In the genomic region with DNA sequence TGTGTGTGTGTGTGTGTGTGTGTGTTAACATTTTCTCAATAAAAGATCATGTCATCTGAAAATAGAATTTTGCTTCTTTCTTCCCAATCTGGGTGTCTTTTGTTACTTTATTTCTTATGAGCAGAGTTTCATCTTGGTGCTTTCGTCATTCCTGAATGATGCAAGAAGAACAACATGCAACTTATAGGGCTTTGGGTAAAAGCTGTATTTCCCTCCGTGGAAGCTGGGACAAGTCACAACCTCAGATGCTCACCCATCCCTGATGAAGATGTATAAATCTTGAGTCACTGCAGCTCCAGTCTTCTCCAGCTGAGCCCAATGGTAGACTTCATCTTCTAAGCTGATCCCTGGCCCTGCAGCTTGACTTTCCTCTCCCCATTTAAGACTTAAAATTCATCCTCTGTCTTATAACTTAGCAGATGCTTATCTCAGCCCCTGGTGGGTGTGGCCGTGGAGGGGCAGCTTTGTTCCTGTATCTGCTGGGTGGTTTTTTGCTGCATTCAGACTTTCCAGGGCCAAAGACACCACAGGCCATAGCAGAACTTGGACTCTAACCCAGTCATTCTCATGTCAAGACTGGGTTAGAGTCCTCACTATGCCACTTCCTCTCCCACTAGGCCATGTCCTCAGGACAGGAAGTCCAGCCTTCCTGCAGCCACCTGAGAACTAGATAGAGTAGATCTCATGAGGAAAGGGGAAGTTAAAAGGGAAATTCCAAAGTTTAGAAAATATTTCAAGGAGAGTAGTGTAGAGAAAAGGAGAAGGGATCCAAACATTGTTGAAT, we compare ENCODE assay signal across 11 cellular contexts.
A peak's percentile ranks its signal among the peaks of the same experiment; 100 is the strongest.
DNase-seq lines count a peak whose midpoint lies in the region; ATAC-seq and TF ChIP-seq lines count a peak whose summit lies in the region.
"Had no signal": no experiment of that assay in that cellular context is flagged by ENCODE, and none has a peak within 500 bp of the region (broad histone marks: within the 10 kb centered on the region; RNA-seq: fewer than 3 reads in every experiment).

No MANE protein-coding gene starts in this region.

- H3K27me3 ChIP-seq in left ventricle myocardium inferior (ENCODE audit: low read depth) = no peaks in the 10 kb centered on the region

- peak; percentile 46 for ATAC-seq in GM18511 (IDR thresholded peaks at IDR 0.05; ENCODE audit: unreplicated experiment)
- ATAC-seq in HG02610 (IDR thresholded peaks at IDR 0.05; ENCODE audit: unreplicated experiment) = peak; percentile 53
- ATAC-seq in memory B cell (ENCODE audit: low read depth) = peak; percentile 46
- no peak for ATAC-seq in natural killer cell treated with Interleukin-12 subunit alpha and Interleukin-12 subunit beta and Interleukin-15 and Interleukin-18, amount 100 ng/mL, for 72 hours
- no peak for ATAC-seq in stimulated activated naive CD8-positive, alpha-beta T cell treated with anti-CD3 and anti-CD28 coated beads, Interleukin-15, Interleukin-2, amounts not matched to agents 100 U/mL and 50 U/mL, for 24 hours
- ATAC-seq: foreskin keratinocyte had no signal

- no peak overlapping the region for H3K27ac ChIP-seq in left ventricle myocardium inferior (replicated peaks)
- H3K27ac ChIP-seq: foreskin keratinocyte had no signal

- no peaks in the 10 kb centered on the region for H3K9me3 Mint-ChIP-seq in memory B cell
- H3K9me3 Mint-ChIP-seq in natural killer cell treated with Interleukin-12 subunit alpha and Interleukin-12 subunit beta and Interleukin-15 and Interleukin-18, amount 100 ng/mL, for 72 hours = no peaks in the 10 kb centered on the region

- H3K4me1 ChIP-seq in left ventricle myocardium inferior = peaks cover 11% of the 10 kb centered on the region
- H3K4me1 ChIP-seq: Caco-2, foreskin keratinocyte had no signal

- DNase-seq in MV-4-11 (lab: John Stamatoyannopoulos, UW) (peak; percentile 67), memory B cell (ENCODE audit: low spot score in 2 of 2) (no peak), left ventricle myocardium inferior (no peak)
- no peak for DNase-seq in natural killer cell treated with Interleukin-12 subunit alpha and Interleukin-12 subunit beta and Interleukin-15 and Interleukin-18, amount 100 ng/mL, for 72 hours (ENCODE audit: low spot score)
- DNase-seq in stimulated activated naive CD8-positive, alpha-beta T cell treated with anti-CD3 and anti-CD28 coated beads, Interleukin-15, Interleukin-2, amounts not matched to agents 100 U/mL and 50 U/mL, for 24 hours = no peak
- DNase-seq: activated T-cell treated with anti-CD3 and anti-CD28 coated beads, Interleukin-2, amount 50 U/mL, for 1 hour; Caco-2; foreskin keratinocyte; NCI-H2107 had no signal

- intact Hi-C loops in left ventricle myocardium inferior (cut with micrococcal nuclease) = no loop called here

- TF ChIP-seq CTCF in left ventricle myocardium inferior (IDR thresholded peaks at IDR 0.05; ENCODE audit: borderline replicate concordance) = no peak

- H3K36me3 ChIP-seq in left ventricle myocardium inferior = no peaks in the 10 kb centered on the region

- no peak overlapping the region for H3K4me3 Mint-ChIP-seq in memory B cell
- no peak overlapping the region for H3K4me3 Mint-ChIP-seq in natural killer cell treated with Interleukin-12 subunit alpha and Interleukin-12 subunit beta and Interleukin-15 and Interleukin-18, amount 100 ng/mL, for 72 hours

- H3K9me3 ChIP-seq in left ventricle myocardium inferior (replicated peaks) = no peaks in the 10 kb centered on the region
- H3K9me3 ChIP-seq: Caco-2 had no signal

- peaks cover 11% of the 10 kb centered on the region for H3K27me3 Mint-ChIP-seq in memory B cell
- H3K27me3 Mint-ChIP-seq in natural killer cell treated with Interleukin-12 subunit alpha and Interleukin-12 subunit beta and Interleukin-15 and Interleukin-18, amount 100 ng/mL, for 72 hours = peaks cover 6% of the 10 kb centered on the region in 2 donors

- H3K27ac Mint-ChIP-seq in memory B cell = no peak overlapping the region
- no peak overlapping the region for H3K27ac Mint-ChIP-seq in natural killer cell treated with Interleukin-12 subunit alpha and Interleukin-12 subunit beta and Interleukin-15 and Interleukin-18, amount 100 ng/mL, for 72 hours

- peaks cover 14% of the 10 kb centered on the region for H3K4me1 Mint-ChIP-seq in memory B cell
- no peaks in the 10 kb centered on the region for H3K4me1 Mint-ChIP-seq in natural killer cell treated with Interleukin-12 subunit alpha and Interleukin-12 subunit beta and Interleukin-15 and Interleukin-18, amount 100 ng/mL, for 72 hours (ENCODE audit: low read depth in 2 of 2)

- H3K4me3 ChIP-seq in left ventricle myocardium inferior = no peak overlapping the region

- H3K36me3 Mint-ChIP-seq in memory B cell = no peaks in the 10 kb centered on the region
- no peaks in the 10 kb centered on the region for H3K36me3 Mint-ChIP-seq in natural killer cell treated with Interleukin-12 subunit alpha and Interleukin-12 subunit beta and Interleukin-15 and Interleukin-18, amount 100 ng/mL, for 72 hours

Comparison
In these comparisons a context has a peak if more than half of its experiments do, and no peak if none do; other contexts are left out.
1. ATAC-seq: peak in GM18511 (single experiment), HG02610 (single experiment) and memory B cell (single experiment); none in natural killer cell treated with Interleukin-12 subunit alpha and Interleukin-12 subunit beta and Interleukin-15 and Interleukin-18, amount 100 ng/mL, for 72 hours (0 of 2) and stimulated activated naive CD8-positive, alpha-beta T cell treated with anti-CD3 and anti-CD28 coated beads, Interleukin-15, Interleukin-2, amounts not matched to agents 100 U/mL and 50 U/mL, for 24 hours (single experiment).